Comparison of ENCODE assay signal across 8 cellular contexts in genomic region chrX:104165894-104166734, GRCh38. TPM values are rescaled to one million over a fixed set of nuclear protein-coding genes. Genes with fewer than 3 reads are reported as not detected.
DNase-seq lines count a peak whose midpoint lies in the region; ATAC-seq and TF ChIP-seq lines count a peak whose summit lies in the region.

FAM199X (plus strand) TSS chrX:104166453; CDS start chrX:104166786, 333 bp downstream.

- peak within 1 kb of the TSS; percentile 91 for H3K4me3 ChIP-seq in BJ (ENCODE audit: low read depth, low read length)

- no peaks in the 10 kb centered on the region for H3K27me3 ChIP-seq in BJ (ENCODE audit: control insufficient read depth, insufficient read depth, low read length)

- TF ChIP-seq CTCF in BJ (IDR thresholded peaks at IDR 0.05; ENCODE audit: insufficient read depth, low read depth, low read length) = peak; percentile 70
- peak; percentile 76 for TF ChIP-seq CTCF in chondrocyte (IDR thresholded peaks at IDR 0.05)

- no peaks in the 10 kb centered on the region for H3K36me3 ChIP-seq in BJ (ENCODE audit: control insufficient read depth, insufficient read depth, low read length)

- DNase-seq in BJ (ENCODE audit: low read depth) (peak; percentile 38), NCI-H460 (ENCODE audit: extremely low read depth, low read depth) (peak; percentile 83), chondrocyte (ENCODE audit: low spot score) (peak; percentile 95), kidney tubule cell (ENCODE audit: low spot score) (peak; percentile 90)
- DNase-seq in activated CD4-positive, alpha-beta T cell treated with anti-CD3 and anti-CD28 coated beads for 1 hour = peak; percentile 69
- peak; percentile 48 to 59 for DNase-seq in stimulated activated CD4-positive, alpha-beta T cell treated with anti-CD3 and anti-CD28 coated beads, Interleukin-1b, Interleukin-23, amount 100 ng/mL, for 1 hour (ENCODE audit: low read depth in 2 of 2)

- peak within 1 kb of the TSS; percentile 86 for H3K27ac Mint-ChIP-seq in chondrocyte (ENCODE audit: unreplicated experiment)

- no peaks in the 10 kb centered on the region for H3K9me3 Mint-ChIP-seq in chondrocyte (ENCODE audit: low read depth)

- peaks cover 23% of the 10 kb centered on the region for H3K4me1 Mint-ChIP-seq in chondrocyte (ENCODE audit: low read depth)

- POLR2A ChIA-PET in BJ (lab: Charles Lee) = no interaction called here

- H3K36me3 Mint-ChIP-seq in chondrocyte (ENCODE audit: low read depth) = no peaks in the 10 kb centered on the region

- peak; percentile 59 for TF ChIP-seq POLR2A in GM19193 (IDR thresholded peaks at IDR 0.05; ENCODE audit: extremely low read depth, insufficient read depth, insufficient read length)

- peak within 1 kb of the TSS; percentile 77 for H3K4me3 Mint-ChIP-seq in chondrocyte (ENCODE audit: unreplicated experiment)

- ATAC-seq in HG03432 (IDR thresholded peaks at IDR 0.05; ENCODE audit: unreplicated experiment) = peak; percentile 97

- CTCF ChIA-PET in BJ (lab: Yijun Ruan, JAX) = interaction anchor here (0.6 to 1.7 kb wide), 5 partner anchors 9 to 31 kb away, joined by 3 to 8 read pairs (median 3); partner anchors contain the start of gene SLC25A53

- H3K27me3 Mint-ChIP-seq in chondrocyte (ENCODE audit: low read depth) = no peaks in the 10 kb centered on the region

RNA-seq across cellular contexts. Expression of gene FAM199X, which starts in this region (rescaled TPM):
- 2.5 and 5.3 TPM in 2 replicates for polyA plus RNA-seq in BJ (2011; rRNA removed)
- polyA minus RNA-seq in BJ (2011; rRNA and poly(A)+ RNA removed) = 3.7 and 4.7 TPM in 2 replicates
- total RNA-seq in NCI-H460 (2014; rRNA removed; shearing (Covaris generic)) = 32.2 and 36.4 TPM in 2 replicates
- 29.7 and 37.7 TPM in 2 replicates for polyA plus RNA-seq in NCI-H460 (2014; cell fraction: nucleus; rRNA removed)
- total RNA-seq in chondrocyte = 14.6 to 15.5 TPM (median 15.2 TPM) in 3 replicates

Comparison
In these comparisons a context has a peak if more than half of its experiments do, and no peak if none do; other contexts are left out.
1. Peak in every context shown above with its lines: DNase-seq, ATAC-seq and H3K4me3 ChIP-seq.
2. DNase-seq: peak in every context shown above with its lines; median percentile 95 in chondrocyte; 90 in kidney tubule cell; 83 in NCI-H460; 69 in activated CD4-positive, alpha-beta T cell treated with anti-CD3 and anti-CD28 coated beads for 1 hour; 54 in stimulated activated CD4-positive, alpha-beta T cell treated with anti-CD3 and anti-CD28 coated beads, Interleukin-1b, Interleukin-23, amount 100 ng/mL, for 1 hour; 38 in BJ.